In the genomic region with DNA sequence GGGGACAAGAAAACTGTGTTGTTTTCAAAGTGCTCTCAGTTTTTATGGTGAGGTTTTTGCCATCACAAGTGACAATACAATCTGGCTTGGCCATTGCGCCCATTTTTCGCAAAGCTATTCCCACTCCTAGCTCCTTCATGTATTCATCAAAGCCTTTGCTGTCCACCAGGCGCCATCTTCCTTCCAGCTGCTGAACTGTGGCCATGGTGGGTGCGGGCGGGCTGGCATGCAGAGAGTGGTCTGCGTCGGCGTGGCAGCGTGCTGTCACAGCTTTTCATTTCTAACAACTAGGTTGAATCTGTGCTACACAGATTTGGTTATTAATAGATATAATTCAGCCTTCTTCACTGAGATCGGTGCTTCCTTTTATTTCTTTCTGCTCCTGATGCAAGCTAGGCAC, we compare ENCODE assay signal across 1 cellular context. TPM values are rescaled to one million over a fixed set of nuclear protein-coding genes. Genes with fewer than 3 reads are reported as not detected.
"Had no signal": no experiment of that assay in that cellular context is flagged by ENCODE, and none has a peak within 500 bp of the region (broad histone marks: within the 10 kb centered on the region; RNA-seq: fewer than 3 reads in every experiment).

No MANE protein-coding gene starts in this region.

RNA-seq across cellular contexts. Expression of gene KLF5, which starts 42.0 kb away (rescaled TPM):
- polyA plus RNA-seq: IgD-negative memory B cell had no signal
